1 cellular context compared by ENCODE assay signal in genomic region chr1:228493141-228494043, GRCh38.
TF ChIP-seq lines count a peak whose summit lies in the region.

No MANE protein-coding gene starts in this region.

TF ChIP-seq in GM23338, 12 proteins besides CTCF, POLR2A, EP300 and RAD21 (continued from another document):
- TF ChIP-seq, protein P1, sequence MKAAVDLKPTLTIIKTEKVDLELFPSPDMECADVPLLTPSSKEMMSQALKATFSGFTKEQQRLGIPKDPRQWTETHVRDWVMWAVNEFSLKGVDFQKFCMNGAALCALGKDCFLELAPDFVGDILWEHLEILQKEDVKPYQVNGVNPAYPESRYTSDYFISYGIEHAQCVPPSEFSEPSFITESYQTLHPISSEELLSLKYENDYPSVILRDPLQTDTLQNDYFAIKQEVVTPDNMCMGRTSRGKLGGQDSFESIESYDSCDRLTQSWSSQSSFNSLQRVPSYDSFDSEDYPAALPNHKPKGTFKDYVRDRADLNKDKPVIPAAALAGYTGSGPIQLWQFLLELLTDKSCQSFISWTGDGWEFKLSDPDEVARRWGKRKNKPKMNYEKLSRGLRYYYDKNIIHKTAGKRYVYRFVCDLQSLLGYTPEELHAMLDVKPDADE (IDR thresholded peaks at IDR 0.05), result no peak
- no peak for TF ChIP-seq CREB1 (CRISPR knock-in tag; IDR thresholded peaks at IDR 0.05; ENCODE audit: low read depth)
- no peak for TF ChIP-seq POLR2AphosphoS5 (IDR thresholded peaks at IDR 0.05; ENCODE audit: low read depth)
- no peak for TF ChIP-seq JUNB (IDR thresholded peaks at IDR 0.05; ENCODE audit: unreplicated experiment)
- TF ChIP-seq STAT1 (IDR thresholded peaks at IDR 0.05; ENCODE audit: unreplicated experiment), result no peak
- no peak for TF ChIP-seq EZH2 (IDR thresholded peaks at IDR 0.05; ENCODE audit: low read depth, unreplicated experiment)
- no peak for TF ChIP-seq ZNF331 (CRISPR knock-in tag; IDR thresholded peaks at IDR 0.05; ENCODE audit: low read depth)
- no peak for TF ChIP-seq NANOG (IDR thresholded peaks at IDR 0.05; ENCODE audit: borderline replicate concordance)
- no peak for TF ChIP-seq REST (IDR thresholded peaks at IDR 0.05; ENCODE audit: unreplicated experiment)
TF ChIP-seq in GM23338: peak in this region for 0.
